Comparison of ENCODE assay signal across 8 cellular contexts in the genomic region with DNA sequence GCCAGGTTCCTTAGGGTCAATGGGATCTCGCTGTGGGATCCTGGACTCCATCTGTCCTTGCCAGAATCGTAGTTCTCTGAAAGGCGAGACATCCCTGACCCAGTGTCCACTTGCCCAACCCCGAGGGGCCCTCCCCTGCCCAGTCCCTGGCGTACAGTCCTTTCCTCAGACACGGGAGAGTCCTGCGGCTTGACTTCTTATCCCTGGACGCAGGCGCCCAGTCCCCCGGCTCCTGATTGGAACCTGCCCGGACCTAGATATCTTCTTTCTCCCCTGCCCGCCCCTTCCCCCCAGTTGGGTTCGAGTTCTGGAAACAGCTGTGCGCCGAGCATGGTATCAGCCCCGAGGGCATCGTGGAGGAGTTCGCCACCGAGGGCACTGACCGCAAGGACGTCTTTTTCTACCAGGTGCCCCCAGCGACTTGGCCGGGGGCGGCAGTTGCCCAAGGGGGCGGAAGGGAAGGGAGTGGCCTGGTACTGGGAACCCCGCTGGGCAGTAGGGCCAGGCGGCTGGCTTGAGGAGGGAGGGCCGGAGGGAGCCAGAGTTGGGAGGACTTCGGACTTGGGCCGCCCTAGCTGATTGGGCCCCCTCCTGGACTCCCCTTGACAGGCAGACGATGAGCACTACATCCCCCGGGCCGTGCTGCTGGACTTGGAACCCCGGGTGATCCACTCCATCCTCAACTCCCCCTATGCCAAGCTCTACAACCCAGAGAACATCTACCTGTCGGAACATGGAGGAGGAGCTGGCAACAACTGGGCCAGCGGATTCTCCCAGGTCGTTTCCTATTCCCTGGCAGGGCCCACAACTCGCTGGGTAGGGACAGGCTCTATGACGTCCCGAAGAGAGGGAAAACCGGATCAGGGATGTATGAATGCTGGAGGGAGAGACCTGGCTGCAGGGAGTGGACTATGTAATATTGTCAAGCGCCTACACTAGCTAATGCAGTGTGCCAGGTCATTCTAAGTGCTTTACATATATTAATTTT. TPM values are rescaled to one million over a fixed set of nuclear protein-coding genes. Genes with fewer than 3 reads are reported as not detected.
DNase-seq lines count a peak whose midpoint lies in the region; ATAC-seq and TF ChIP-seq lines count a peak whose summit lies in the region.
"Not testable (repeated sequence)": the region's sequence is repeated elsewhere in the genome, so short reads cannot be mapped to it uniquely, and the experiment has no call there.

No MANE protein-coding gene starts in this region.

- peak; percentile 3 for ATAC-seq in HG02973 (IDR thresholded peaks at IDR 0.05; ENCODE audit: unreplicated experiment)
- ATAC-seq in activated T-cell treated with anti-CD3 and anti-CD28 coated beads, Interleukin-2, amount 50 U/mL, for 4 hours, result peak in 1 of 2 donors; percentile 1

- peak overlapping the region; percentile 61 for H3K27ac ChIP-seq in OCI-LY7 (ENCODE audit: low read depth, low read length, poor library complexity, severe bottlenecking)

- H3K9me3 ChIP-seq in OCI-LY7 (ENCODE audit: low read length), result not testable (repeated sequence)

- BruUV-seq in OCI-LY7 (replicated peaks; lab: Mats Ljungman, UMichigan), result TSS peak; percentile 69

- peaks cover 34% of the 10 kb centered on the region for H3K36me3 ChIP-seq in OCI-LY7 (ENCODE audit: insufficient read depth, low read length)

- peaks cover 25% of the 10 kb centered on the region for H3K36me3 Mint-ChIP-seq in activated T-cell treated with anti-CD3 and anti-CD28 coated beads, Interleukin-2, amount 50 U/mL, for 4 hours (ENCODE audit: insufficient read depth)
- peaks cover 0 to 24% (median 6%) of the 10 kb centered on the region in 3 donors for H3K36me3 Mint-ChIP-seq in immature natural killer cell
- H3K36me3 Mint-ChIP-seq in type B pancreatic cell, result peaks cover 12% of the 10 kb centered on the region

- H3K27me3 Mint-ChIP-seq in activated T-cell treated with anti-CD3 and anti-CD28 coated beads, Interleukin-2, amount 50 U/mL, for 4 hours (ENCODE audit: low read depth); type B pancreatic cell: not testable (repeated sequence)
- peaks cover 8 to 17% (median 9%) of the 10 kb centered on the region in 3 donors for H3K27me3 Mint-ChIP-seq in immature natural killer cell (ENCODE audit: low read depth in 3 of 3)

- H3K4me1 ChIP-seq in OCI-LY7 (ENCODE audit: insufficient read depth, low read length, poor library complexity, severe bottlenecking), result peaks cover 23% of the 10 kb centered on the region

- H3K9me3 Mint-ChIP-seq in activated T-cell treated with anti-CD3 and anti-CD28 coated beads, Interleukin-2, amount 50 U/mL, for 4 hours; immature natural killer cell; type B pancreatic cell: not testable (repeated sequence)

- peak; percentile 17 for DNase-seq in Daoy (ENCODE audit: low read depth)
- DNase-seq in OCI-LY7 (ENCODE audit: low spot score), result not testable (repeated sequence)
- peak; percentile 5 for DNase-seq in activated T-cell treated with anti-CD3 and anti-CD28 coated beads, Interleukin-2, amount 50 U/mL, for 4 hours
- peak; percentile 6 for DNase-seq in effector CD8-positive, alpha-beta T cell (lab: John Stamatoyannopoulos, UW)
- peak in 1 of 3 donors; percentile 3 for DNase-seq in immature natural killer cell
- peak; percentile 3 for DNase-seq in pons (ENCODE audit: low spot score)
- peak; percentile 73 for DNase-seq in type B pancreatic cell (ENCODE audit: extremely low spot score, unreplicated experiment)

- peak overlapping the region; percentile 94 to 100 (median 98) for H3K27ac Mint-ChIP-seq in immature natural killer cell
- peak overlapping the region; percentile 81 for H3K27ac Mint-ChIP-seq in type B pancreatic cell

- H2AFZ ChIP-seq in OCI-LY7 (ENCODE audit: low read length), result peak overlapping the region; percentile 70; the same call in 1 of the 2 replicates

- H3K4me1 Mint-ChIP-seq in activated T-cell treated with anti-CD3 and anti-CD28 coated beads, Interleukin-2, amount 50 U/mL, for 4 hours (ENCODE audit: low read depth), result peaks cover 31% of the 10 kb centered on the region
- peaks cover 43 to 50% of the 10 kb centered on the region in 2 donors for H3K4me1 Mint-ChIP-seq in immature natural killer cell
- H3K4me1 Mint-ChIP-seq in type B pancreatic cell (ENCODE audit: unreplicated experiment), result not testable (repeated sequence)

- H3K4me3 Mint-ChIP-seq in activated T-cell treated with anti-CD3 and anti-CD28 coated beads, Interleukin-2, amount 50 U/mL, for 4 hours, result peak overlapping the region; percentile 100
- H3K4me3 Mint-ChIP-seq in immature natural killer cell, result peak overlapping the region; percentile 99 to 100 (median 100)
- peak overlapping the region; percentile 100 for H3K4me3 Mint-ChIP-seq in type B pancreatic cell

- CTCF ChIA-PET in OCI-LY7 (lab: Charles Lee; ENCODE audit: unreplicated experiment), result interaction anchor here (2.3 kb wide), 1 partner anchor 32 kb away, joined by 11 read pairs; a partner anchor contains a TSS

- peaks cover 54% of the 10 kb centered on the region for H3K79me2 ChIP-seq in OCI-LY7 (ENCODE audit: insufficient read depth, low read depth, low read length)

- H3K9me2 ChIP-seq in OCI-LY7 (ENCODE audit: insufficient read depth, low read length), result not testable (repeated sequence)

- not testable (repeated sequence) for TF ChIP-seq CTCF in OCI-LY7 (conservative IDR thresholded peaks at IDR 0.05; ENCODE audit: low read length); type B pancreatic cell (conservative IDR thresholded peaks at IDR 0.05)

- intact Hi-C loops in OCI-LY7 (cut with micrococcal nuclease; ENCODE audit: unreplicated experiment), result loop anchor here (2.0 kb wide), 1 partner anchor 69 kb away; no protein-coding TSS in a partner anchor

- not testable (repeated sequence) for H4K20me1 ChIP-seq in OCI-LY7 (ENCODE audit: insufficient read depth, low read length)

- POLR2A ChIA-PET in OCI-LY7 (lab: Charles Lee), result interaction anchor here (0.8 to 1.5 kb wide), 7 partner anchors 8 to 71 kb away, joined by 3 to 7 read pairs (median 3); a partner anchor contains a TSS

- peak overlapping the region; percentile 88 for H3K4me3 ChIP-seq in OCI-LY7 (ENCODE audit: low read depth, low read length, poor library complexity, severe bottlenecking)

- H3K4me2 ChIP-seq in OCI-LY7 (ENCODE audit: low read length), result peak overlapping the region; percentile 88

RNA-seq across cellular contexts. Expression of a gene that starts 0.6 kb away (rescaled TPM):
- 36.9 and 54.3 TPM in 2 replicates for total RNA-seq in Daoy (2014; rRNA removed; shearing (Covaris generic))
- 93.7 and 113 TPM in 2 replicates for total RNA-seq in OCI-LY7 (2014; rRNA removed; shearing (Covaris generic))
- total RNA-seq in OCI-LY7 (2022) (112 and 114 TPM in 2 replicates), type B pancreatic cell (ENCODE audit: low replicate concordance) (44.7 and 63.2 TPM in 2 replicates)
- total RNA-seq in activated T-cell treated with anti-CD3 and anti-CD28 coated beads, Interleukin-2, amount 50 U/mL, for 4 hours, result 100 to 1,000 TPM in 1 of 3 donors, 10 to 100 TPM in 2; 91.7 to 103 (median 93.7) TPM
- 10 to 100 TPM in 2 of 3 donors, 1 to 10 TPM in 1; 6.0 to 16.9 (median 10.9) TPM for polyA plus RNA-seq in immature natural killer cell

RNA-seq across cellular contexts. Expression of a gene that starts 0.9 kb away (rescaled TPM):
- total RNA-seq in Daoy (2014; rRNA removed; shearing (Covaris generic)), result 16.3 and 22.1 TPM in 2 replicates
- total RNA-seq in OCI-LY7 (2014; rRNA removed; shearing (Covaris generic)), result 33.5 and 34.1 TPM in 2 replicates
- total RNA-seq in OCI-LY7 (2022), result 50.5 and 54.5 TPM in 2 replicates
- 10 to 100 TPM; 27.2 to 37.9 (median 30.0) TPM for total RNA-seq in activated T-cell treated with anti-CD3 and anti-CD28 coated beads, Interleukin-2, amount 50 U/mL, for 4 hours
- 100 to 1,000 TPM; 132 to 168 (median 133) TPM for polyA plus RNA-seq in immature natural killer cell
- total RNA-seq in type B pancreatic cell (ENCODE audit: low replicate concordance), result 62.9 and 82.6 TPM in 2 replicates

RNA-seq across cellular contexts. Expression of a gene that starts 32.6 kb away (rescaled TPM):
- total RNA-seq in Daoy (2014; rRNA removed; shearing (Covaris generic)), result 17.4 and 32.3 TPM in 2 replicates
- total RNA-seq in OCI-LY7 (2014; rRNA removed; shearing (Covaris generic)), result 27.3 and 40.5 TPM in 2 replicates
- 33.3 and 36.4 TPM in 2 replicates for total RNA-seq in OCI-LY7 (2022)
- total RNA-seq in activated T-cell treated with anti-CD3 and anti-CD28 coated beads, Interleukin-2, amount 50 U/mL, for 4 hours, result 10 to 100 TPM; 23.5 to 31.0 (median 26.9) TPM
- 1 to 10 TPM in 2 of 3 donors, under 1 TPM in 1; 0.91 to 3.0 (median 1.5) TPM for polyA plus RNA-seq in immature natural killer cell
- 10.6 and 22.6 TPM in 2 replicates for total RNA-seq in type B pancreatic cell (ENCODE audit: low replicate concordance)

RNA-seq across cellular contexts. Expression of a gene that starts 43.2 kb away (rescaled TPM):
- 8.5 and 16.2 TPM in 2 replicates for total RNA-seq in Daoy (2014; rRNA removed; shearing (Covaris generic))
- 31.6 and 33.6 TPM in 2 replicates for total RNA-seq in OCI-LY7 (2014; rRNA removed; shearing (Covaris generic))
- total RNA-seq in OCI-LY7 (2022) (51.2 and 53.5 TPM in 2 replicates), type B pancreatic cell (ENCODE audit: low replicate concordance) (31.3 and 32.3 TPM in 2 replicates)
- 10 to 100 TPM; 69.3 to 90.1 (median 77.7) TPM for total RNA-seq in activated T-cell treated with anti-CD3 and anti-CD28 coated beads, Interleukin-2, amount 50 U/mL, for 4 hours
- polyA plus RNA-seq in immature natural killer cell, result 10 to 100 TPM; 25.0 to 41.0 (median 30.5) TPM

RNA-seq across cellular contexts. Expression of a gene that starts 48.2 kb away (rescaled TPM):
- 18.6 and 19.6 TPM in 2 replicates for total RNA-seq in Daoy (2014; rRNA removed; shearing (Covaris generic))
- 32.6 and 42.9 TPM in 2 replicates for total RNA-seq in OCI-LY7 (2014; rRNA removed; shearing (Covaris generic))
- total RNA-seq in OCI-LY7 (2022) (123 and 125 TPM in 2 replicates), type B pancreatic cell (ENCODE audit: low replicate concordance) (78.0 and 80.8 TPM in 2 replicates)
- 100 to 1,000 TPM in 2 of 3 donors, 10 to 100 TPM in 1; 98.8 to 110 (median 105) TPM for total RNA-seq in activated T-cell treated with anti-CD3 and anti-CD28 coated beads, Interleukin-2, amount 50 U/mL, for 4 hours
- 100 to 1,000 TPM in 1 of 3 donors, 10 to 100 TPM in 2; 54.1 to 136 (median 72.5) TPM for polyA plus RNA-seq in immature natural killer cell
